Comparison of ENCODE assay signal across 17 cellular contexts in the genomic region with DNA sequence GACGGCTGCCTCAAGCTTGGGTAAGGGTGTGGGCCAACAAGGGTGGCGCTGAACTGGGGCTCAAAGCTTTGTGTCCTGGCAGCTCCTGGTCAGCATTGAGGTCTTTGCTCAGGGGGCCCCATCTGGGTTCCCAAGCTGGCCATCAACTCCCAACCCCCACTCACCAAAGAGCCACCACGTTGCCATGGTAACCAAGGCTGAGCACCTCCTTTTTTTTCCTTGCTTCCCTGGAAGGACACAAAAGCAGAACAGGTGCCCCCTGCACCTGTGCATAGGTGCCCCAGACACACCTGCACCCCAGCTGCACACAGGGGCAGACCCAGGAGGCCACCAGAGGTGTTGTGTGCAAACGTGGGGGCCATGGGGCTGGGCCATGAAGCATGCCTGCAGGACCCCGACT.
"Had no signal": no experiment of that assay in that cellular context is flagged by ENCODE, and none has a peak within 500 bp of the region (broad histone marks: within the 10 kb centered on the region; RNA-seq: fewer than 3 reads in every experiment).

No MANE protein-coding gene starts in this region.

- H3K27me3 ChIP-seq: pancreas, upper lobe of left lung, uterus had no signal

- H3K4me3 ChIP-seq: coronary artery, heart left ventricle, left ventricle myocardium inferior, lower lobe of right lung, pancreas, spleen, tibial artery, upper lobe of left lung, uterus had no signal

- H3K9me3 ChIP-seq: heart left ventricle, left ventricle myocardium inferior, lower lobe of right lung, pancreas, spleen, tibial artery, upper lobe of left lung, uterus had no signal

- DNase-seq: effector CD4-positive, alpha-beta T cell; hippocampal formation; islet precursor cell; lower lobe of right lung; natural killer cell; occipital lobe; spleen; stimulated activated CD4-positive, alpha-beta T cell treated with anti-CD3 and anti-CD28 coated beads, Interleukin-15, amount 100 ng/mL, for 24 hours; stimulated activated CD4-positive, alpha-beta T cell treated with anti-CD3 and anti-CD28 coated beads, Interleukin-1b, Interleukin-23, amount 100 ng/mL, for 48 hours; stimulated activated CD4-positive, alpha-beta T cell treated with anti-CD3 and anti-CD28 coated beads, Interleukin-4, amount 100 ng/mL, for 24 hours; tibial artery; uterus had no signal

- H3K36me3 ChIP-seq: heart left ventricle, left ventricle myocardium inferior, lower lobe of right lung, pancreas, spleen, tibial artery, upper lobe of left lung, uterus had no signal

- H3K4me1 ChIP-seq: lower lobe of right lung, pancreas, spleen, tibial artery, upper lobe of left lung, uterus had no signal

- H3K27ac ChIP-seq: coronary artery, heart left ventricle, left ventricle myocardium inferior, lower lobe of right lung, pancreas, spleen, tibial artery, upper lobe of left lung, uterus had no signal
